In genomic region chr12:54438506-54438905, GRCh38 we compare ENCODE assay signal across 19 cellular contexts. TPM values are rescaled to one million over a fixed set of nuclear protein-coding genes. Genes with fewer than 3 reads are reported as not detected.
"Had no signal": no experiment of that assay in that cellular context is flagged by ENCODE, and none has a peak within 500 bp of the region (broad histone marks: within the 10 kb centered on the region; RNA-seq: fewer than 3 reads in every experiment).

No MANE protein-coding gene starts in this region.

- H3K27me3 ChIP-seq: MG63 had no signal

- FAIRE-seq: bronchial epithelial cell had no signal

- H3K9me3 ChIP-seq: MG63 had no signal

- H3K27ac ChIP-seq: PC-9 had no signal

- ATAC-seq: activated CD8-positive, alpha-beta T cell treated with anti-CD3 and anti-CD28 coated beads, Interleukin-2, amount 10 ng/mL, durations not matched to agents 7 days and 5 days; WTC11 had no signal

- H3K4me2 ChIP-seq: PC-9 had no signal

- H2AFZ ChIP-seq: PC-9 had no signal

- H3K36me3 ChIP-seq: MG63 had no signal

- H3K4me3 ChIP-seq: MG63, PC-9 had no signal

- DNase-seq: activated CD4-positive, alpha-beta T cell treated with anti-CD3 and anti-CD28 coated beads for 48 hours; activated CD4-positive, alpha-beta T cell treated with anti-CD3 and anti-CD28 coated beads, Interleukin-2, amount 50 U/mL, for 4 hours; activated CD4-positive, CD25-positive, alpha-beta regulatory T cell treated with anti-CD3 and anti-CD28 coated beads, Interleukin-2, amount 50 U/mL, for 72 hours; activated CD8-positive, alpha-beta memory T cell treated with anti-CD3 and anti-CD28 coated beads, Interleukin-2, amount 50 U/mL, for 48 hours; activated CD8-positive, alpha-beta T cell treated with anti-CD3 and anti-CD28 coated beads, Interleukin-2, amount 10 ng/mL, durations not matched to agents 7 days and 5 days; activated effector memory CD4-positive, alpha-beta T cell treated with Interleukin-2 at 50 U/mL for 16 hours; activated naive CD4-positive, alpha-beta T cell; activated T-cell treated with anti-CD3 and anti-CD28 coated beads, Interleukin-2, amount 50 U/mL, for 1 hour; aorta; NCI-H1105; NCI-H1436; NCI-H187; NCI-H2081; PC-9; SHP77 treated with DMSO at 0.1 percent for 48 hours had no signal

RNA-seq across cellular contexts. Expression of gene GTSF1, which starts 34.9 kb away (rescaled TPM):
- total RNA-seq: aorta, bronchial epithelial cell, PC-9, SK-MEL-5 had no signal

RNA-seq across cellular contexts. Expression of gene NCKAP1L, which starts 59.0 kb away (rescaled TPM):
- total RNA-seq: bronchial epithelial cell, PC-9, SK-MEL-5 had no signal
